ENCODE assay signal across 10 cellular contexts in genomic region chr4:11765849-11766453, GRCh38.
A peak's percentile ranks its signal among the peaks of the same experiment; 100 is the strongest.
DNase-seq lines count a peak whose midpoint lies in the region; ATAC-seq and TF ChIP-seq lines count a peak whose summit lies in the region.
"Had no signal": no experiment of that assay in that cellular context is flagged by ENCODE, and none has a peak within 500 bp of the region (broad histone marks: within the 10 kb centered on the region; RNA-seq: fewer than 3 reads in every experiment).

No MANE protein-coding gene starts in this region.

- no peak overlapping the region for H3K4me3 Mint-ChIP-seq in CD4-positive, alpha-beta T cell
- H3K4me3 Mint-ChIP-seq: memory B cell had no signal

- H3K27ac ChIP-seq in CD4-positive, alpha-beta T cell (ENCODE audit: low read depth, low read length): no peak overlapping the region
- H3K27ac ChIP-seq in spleen: no peak overlapping the region
- H3K27ac ChIP-seq: SK-N-MC had no signal

- intact Hi-C loops in CD4-positive, alpha-beta T cell (cut with DNase I, micrococcal nuclease): no loop called here
- intact Hi-C loops in spleen (cut with DNase I; ENCODE audit: low total_unique reads): no loop called here

- H3K27ac Mint-ChIP-seq in CD4-positive, alpha-beta T cell: no peak overlapping the region
- H3K27ac Mint-ChIP-seq: memory B cell had no signal

- no peaks in the 10 kb centered on the region for H3K9me3 Mint-ChIP-seq in CD4-positive, alpha-beta T cell
- H3K9me3 Mint-ChIP-seq: memory B cell had no signal

- no peaks in the 10 kb centered on the region for H3K9me3 ChIP-seq in CD4-positive, alpha-beta T cell (ENCODE audit: control insufficient read depth, low read length)
- H3K9me3 ChIP-seq in spleen: no peaks in the 10 kb centered on the region

- CTCF ChIA-PET in CD4-positive, alpha-beta T cell (lab: Charles Lee): no interaction called here

- no peaks in the 10 kb centered on the region for H3K36me3 ChIP-seq in spleen

- no peak overlapping the region for H3K4me3 ChIP-seq in spleen
- H3K4me3 ChIP-seq: SK-N-MC had no signal

- POLR2A ChIA-PET in CD4-positive, alpha-beta T cell (lab: Charles Lee): no interaction called here

- H3K4me1 ChIP-seq in spleen: peaks cover 0 to 5% (median 0%) of the 10 kb centered on the region in 6 donors

- H3K4me1 Mint-ChIP-seq in CD4-positive, alpha-beta T cell (ENCODE audit: low read depth): no peaks in the 10 kb centered on the region
- H3K4me1 Mint-ChIP-seq: memory B cell had no signal

- peak in 1 of 10 experiments; percentile 0 for DNase-seq in CD4-positive, alpha-beta T cell
- peak; percentile 15 for DNase-seq in HK-2 (ENCODE audit: unreplicated experiment)
- peak; percentile 10 for DNase-seq in SW480 (ENCODE audit: low spot score)
- peak; percentile 22 for DNase-seq in glomerular visceral epithelial cell (ENCODE audit: extremely low spot score)
- DNase-seq in spleen: no peak
- no peak for DNase-seq in OCI-M2 (lab: John Stamatoyannopoulos, UW; ENCODE audit: unreplicated experiment)
- DNase-seq in NK-92 (lab: John Stamatoyannopoulos, UW; ENCODE audit: unreplicated experiment): no peak

- H3K27me3 ChIP-seq in CD4-positive, alpha-beta T cell (ENCODE audit: control insufficient read depth, insufficient read depth, low read length): no peaks in the 10 kb centered on the region
- H3K27me3 ChIP-seq in spleen (replicated peaks in 1 of 7): no peaks in the 10 kb centered on the region

- no peaks in the 10 kb centered on the region for H3K27me3 Mint-ChIP-seq in CD4-positive, alpha-beta T cell

- H3K36me3 Mint-ChIP-seq in CD4-positive, alpha-beta T cell (ENCODE audit: low read depth): no peaks in the 10 kb centered on the region
- H3K36me3 Mint-ChIP-seq: memory B cell had no signal

- WGBS in spleen, 5 donors: 29 to 39% (median 31%) methylated on average over 4 of the region's 4 CpGs

- no peak for ATAC-seq in CD4-positive, alpha-beta T cell (ENCODE audit: poor library complexity)
- ATAC-seq in GM18520 (IDR thresholded peaks at IDR 0.05; ENCODE audit: unreplicated experiment): peak; percentile 66

- peak; percentile 72 for TF ChIP-seq CTCF in CD4-positive, alpha-beta T cell (IDR thresholded peaks at IDR 0.05)
- TF ChIP-seq CTCF in spleen (IDR thresholded peaks at IDR 0.05 in 8 of 11, conservative IDR thresholded peaks at IDR 0.05 in 3 of 11): peak in 9 of 11 experiments; percentile 43 to 76 (median 66)

- no peak for TF ChIP-seq POLR2A in spleen (IDR thresholded peaks at IDR 0.05)

Comparison
In these comparisons a context has a peak if more than half of its experiments do, and no peak if none do; other contexts are left out.
1. DNase-seq: peak in HK-2 (single experiment), SW480 (single experiment) and glomerular visceral epithelial cell (single experiment); none in spleen (single experiment), OCI-M2 (single experiment) and NK-92 (single experiment).